Comparison of ENCODE assay signal across 8 cellular contexts in genomic region chr1:156495401-156496140, GRCh38. TPM values are rescaled to one million over a fixed set of nuclear protein-coding genes. Genes with fewer than 3 reads are reported as not detected.
A peak's percentile ranks its signal among the peaks of the same experiment; 100 is the strongest.
DNase-seq lines count a peak whose midpoint lies in the region; TF ChIP-seq lines count a peak whose summit lies in the region.

No MANE protein-coding gene starts in this region.

- no peaks in the 10 kb centered on the region for H3K27me3 ChIP-seq in CD8-positive, alpha-beta memory T cell (ENCODE audit: insufficient read depth, low read length, poor library complexity, severe bottlenecking)
- no peaks in the 10 kb centered on the region for H3K27me3 ChIP-seq in SJCRH30

- H3K27ac ChIP-seq in CD8-positive, alpha-beta memory T cell (ENCODE audit: low read depth, low read length): no peak overlapping the region
- H3K27ac ChIP-seq in SJCRH30: peak overlapping the region; percentile 33; the same call in 1 of the 2 replicates

- no peaks in the 10 kb centered on the region for H3K27me3 Mint-ChIP-seq in CD8-positive, alpha-beta memory T cell
- H3K27me3 Mint-ChIP-seq in glutamatergic neuron (ENCODE audit: unreplicated experiment) (peaks cover 12% of the 10 kb centered on the region), Calu3 (ENCODE audit: unreplicated experiment) (no peaks in the 10 kb centered on the region)

- POLR2A ChIA-PET in CD8-positive, alpha-beta memory T cell (lab: Charles Lee): interaction anchor here (0.6 to 1.6 kb wide), 6 partner anchors 9 to 390 kb away, joined by 3 to 8 read pairs (median 3); no protein-coding TSS in a partner anchor

- peak overlapping the region; percentile 72 to 100 (median 92) for H3K27ac Mint-ChIP-seq in CD8-positive, alpha-beta memory T cell
- peak overlapping the region; percentile 82 for H3K27ac Mint-ChIP-seq in glutamatergic neuron (ENCODE audit: unreplicated experiment)
- no peak overlapping the region for H3K27ac Mint-ChIP-seq in Calu3 (ENCODE audit: unreplicated experiment)

- intact Hi-C loops in posterior vena cava (cut with DNase I): loop anchor here in 1 of 2 donors (5.0 kb wide), 1 partner anchor 33 kb away; no protein-coding TSS in a partner anchor
- intact Hi-C loops in Calu3 (cut with micrococcal nuclease; ENCODE audit: unreplicated experiment): no loop called here

- CTCF ChIA-PET in CD8-positive, alpha-beta memory T cell (lab: Charles Lee): interaction anchor here (0.8 to 13.1 kb wide), 3 partner anchors 9 to 86 kb away, joined by 3 to 177 read pairs (median 5); no protein-coding TSS in a partner anchor
- CTCF ChIA-PET in Calu3 (lab: Charles Lee): interaction anchor here (0.6 kb wide), 1 partner anchor 53 kb away, joined by 7 read pairs; no protein-coding TSS in a partner anchor

- H3K4me3 ChIP-seq in CD8-positive, alpha-beta memory T cell (ENCODE audit: low read length): no peak overlapping the region
- H3K4me3 ChIP-seq in SJCRH30: no peak overlapping the region

- H3K36me3 Mint-ChIP-seq in CD8-positive, alpha-beta memory T cell: peaks cover 0 to 58% (median 4%) of the 10 kb centered on the region in 3 donors
- H3K36me3 Mint-ChIP-seq in glutamatergic neuron (ENCODE audit: unreplicated experiment): no peaks in the 10 kb centered on the region
- H3K36me3 Mint-ChIP-seq in Calu3 (ENCODE audit: insufficient read depth, unreplicated experiment): peaks cover 48% of the 10 kb centered on the region

- TF ChIP-seq CTCF in glutamatergic neuron (IDR thresholded peaks at IDR 0.05; ENCODE audit: partially characterized antibody, unreplicated experiment) (no peak), Calu3 (IDR thresholded peaks at IDR 0.05; ENCODE audit: unreplicated experiment) (no peak)

- H3K4me1 Mint-ChIP-seq in CD8-positive, alpha-beta memory T cell: peaks cover 84 to 86% (median 85%) of the 10 kb centered on the region in 3 donors
- H3K4me1 Mint-ChIP-seq in glutamatergic neuron (ENCODE audit: low read depth, unreplicated experiment) (peaks cover 67% of the 10 kb centered on the region), Calu3 (ENCODE audit: low read depth, unreplicated experiment) (peaks cover 42% of the 10 kb centered on the region)

- peak overlapping the region; percentile 81 to 95 (median 92) for H3K4me3 Mint-ChIP-seq in CD8-positive, alpha-beta memory T cell
- H3K4me3 Mint-ChIP-seq in glutamatergic neuron (ENCODE audit: unreplicated experiment) (peak overlapping the region; percentile 69), Calu3 (ENCODE audit: low read depth, unreplicated experiment) (no peak overlapping the region)

- H3K36me3 ChIP-seq in CD8-positive, alpha-beta memory T cell (ENCODE audit: insufficient read depth, low read length): peaks cover 6% of the 10 kb centered on the region
- H3K36me3 ChIP-seq in SJCRH30: no peaks in the 10 kb centered on the region

- H3K9me3 Mint-ChIP-seq in CD8-positive, alpha-beta memory T cell: no peaks in the 10 kb centered on the region
- H3K9me3 Mint-ChIP-seq in glutamatergic neuron (ENCODE audit: unreplicated experiment): peaks cover 30% of the 10 kb centered on the region
- no peaks in the 10 kb centered on the region for H3K9me3 Mint-ChIP-seq in Calu3 (ENCODE audit: low read depth, unreplicated experiment)

- H3K9me3 ChIP-seq in CD8-positive, alpha-beta memory T cell (ENCODE audit: low read length): no peaks in the 10 kb centered on the region
- no peaks in the 10 kb centered on the region for H3K9me3 ChIP-seq in SJCRH30 (replicated peaks)

- BruUV-seq in Calu3 (replicated peaks; lab: Mats Ljungman, UMichigan): no TSS peak

- no peak for DNase-seq in CD8-positive, alpha-beta memory T cell
- DNase-seq in SJCRH30 (no peak), glutamatergic neuron (no peak), posterior vena cava (ENCODE audit: low spot score) (peak; percentile 91), NCI-H1105 (lab: John Stamatoyannopoulos, UW) (no peak), Calu3 (no peak), AG08396 (ENCODE audit: low spot score) (no peak)
- DNase-seq in activated CD4-positive, alpha-beta T cell treated with anti-CD3 and anti-CD28 coated beads for 1 hour: no peak

- H3K4me1 ChIP-seq in CD8-positive, alpha-beta memory T cell (ENCODE audit: insufficient read depth, low read length): peaks cover 89% of the 10 kb centered on the region
- H3K4me1 ChIP-seq in SJCRH30: peaks cover 70% of the 10 kb centered on the region

RNA-seq across cellular contexts. Expression of gene MEF2D, which starts 5.0 kb away (rescaled TPM):
- total RNA-seq in CD8-positive, alpha-beta memory T cell: 10 to 100 TPM; 32.9 to 35.4 TPM
- 19.2 TPM for polyA plus RNA-seq in CD8-positive, alpha-beta memory T cell
- 10.0 and 13.3 TPM in 2 replicates for total RNA-seq in SJCRH30 (2014; rRNA removed; shearing (Covaris generic))
- total RNA-seq in glutamatergic neuron (ENCODE audit: unreplicated experiment) (50.0 TPM), posterior vena cava (100 to 1,000 TPM in 1 of 2 donors, 10 to 100 TPM in 1; 77.5 to 102 TPM), Calu3 (2022) (48.4 and 54.1 TPM in 2 replicates)
